8 cellular contexts compared by ENCODE assay signal in genomic region chr12:66301944-66302826, GRCh38. TPM values are rescaled to one million over a fixed set of nuclear protein-coding genes. Genes with fewer than 3 reads are reported as not detected.
DNase-seq lines count a peak whose midpoint lies in the region; ATAC-seq and TF ChIP-seq lines count a peak whose summit lies in the region.

HELB (plus strand) TSS chr12:66302493; CDS start chr12:66302604, 111 bp downstream.

- DNase-seq in CD4-positive, alpha-beta memory T cell: peak; percentile 86 to 94 (median 87)
- DNase-seq in HK-2 (ENCODE audit: unreplicated experiment): peak; percentile 97
- DNase-seq in NCI-H82 treated with DMSO at 0.1 percent for 48 hours (lab: John Stamatoyannopoulos, UW; ENCODE audit: unreplicated experiment): peak; percentile 90
- DNase-seq in activated CD4-positive, alpha-beta T cell treated with anti-CD3 and anti-CD28 coated beads, Interleukin-2, amount 50 U/mL, for 48 hours: peak; percentile 99
- peak; percentile 37 to 97 (median 93) for DNase-seq in dorsolateral prefrontal cortex
- DNase-seq in stimulated activated CD4-positive, alpha-beta T cell treated with anti-CD3 and anti-CD28 coated beads, Interleukin-4, amount 100 ng/mL, for 1 hour: peak; percentile 98

- no peaks in the 10 kb centered on the region for H3K27me3 Mint-ChIP-seq in CD4-positive, alpha-beta memory T cell

- POLR2A ChIA-PET in CD4-positive, alpha-beta memory T cell (lab: Charles Lee; ENCODE audit: partially characterized antibody): interaction anchor here (0.5 to 4.7 kb wide), 22 partner anchors 9 to 1971 kb away, joined by 3 to 144 read pairs (median 6); partner anchors contain the start of genes CAND1, LEMD3, LLPH and TMBIM4

- under 1% methylated on average over 45 of the region's 45 CpGs for WGBS in liver

- peak in 1 of 2 donors; percentile 36 for TF ChIP-seq RAD21 in liver (IDR thresholded peaks at IDR 0.05)

- H3K4me1 Mint-ChIP-seq in CD4-positive, alpha-beta memory T cell: peaks cover 30 to 62% (median 36%) of the 10 kb centered on the region in 4 donors

- H3K36me3 Mint-ChIP-seq in CD4-positive, alpha-beta memory T cell: peaks cover 22 to 43% of the 10 kb centered on the region in 2 donors

- peak within 1 kb of the TSS; percentile 66 to 95 for H3K4me3 ChIP-seq in CD4-positive, alpha-beta memory T cell (ENCODE audit: low read length in 2 of 2)
- H3K4me3 ChIP-seq in dorsolateral prefrontal cortex (peak within 1 kb of the TSS; percentile 53 to 91 (median 79)), liver (ENCODE audit: low read depth in 1 of 3, low read length in 3 of 3) (peak within 1 kb of the TSS; percentile 62 to 97 (median 90))

- CTCF ChIA-PET in CD4-positive, alpha-beta memory T cell (lab: Charles Lee; ENCODE audit: partially characterized antibody): interaction anchor here (0.6 to 5.7 kb wide), 12 partner anchors 9 to 1363 kb away, joined by 3 to 54 read pairs (median 4); no protein-coding TSS in a partner anchor

- no peaks in the 10 kb centered on the region for H3K27me3 ChIP-seq in CD4-positive, alpha-beta memory T cell (ENCODE audit: insufficient read depth, low read length)
- no peaks in the 10 kb centered on the region for H3K27me3 ChIP-seq in dorsolateral prefrontal cortex
- no peaks in the 10 kb centered on the region for H3K27me3 ChIP-seq in liver (ENCODE audit: control insufficient read depth in 4 of 4, insufficient read depth in 4 of 4, low read length in 3 of 4)

- no peaks in the 10 kb centered on the region for H3K9me3 ChIP-seq in CD4-positive, alpha-beta memory T cell (ENCODE audit: control insufficient read depth in 1 of 2, low read length in 2 of 2)
- H3K9me3 ChIP-seq in liver (ENCODE audit: control insufficient read depth in 4 of 4, low read length in 3 of 4): no peaks in the 10 kb centered on the region

- peak within 1 kb of the TSS; percentile 87 to 100 (median 98) for H3K4me3 Mint-ChIP-seq in CD4-positive, alpha-beta memory T cell

- peak within 1 kb of the TSS; percentile 96 to 99 (median 98) for H3K27ac Mint-ChIP-seq in CD4-positive, alpha-beta memory T cell

- TF ChIP-seq CTCF in dorsolateral prefrontal cortex (IDR thresholded peaks at IDR 0.05 in 54 of 56, conservative IDR thresholded peaks at IDR 0.05 in 2 of 56; ENCODE audit: low read depth in 1 of 56, partially characterized antibody in 56 of 56) (peak in 5 of 56 donors; percentile 2 to 24 (median 9)), liver (IDR thresholded peaks at IDR 0.05; ENCODE audit: low read depth, low read length, missing input control) (peak; percentile 11)

- H3K9me3 Mint-ChIP-seq in CD4-positive, alpha-beta memory T cell: peaks cover 0 to 2% (median 0%) of the 10 kb centered on the region in 8 donors

- H3K36me3 ChIP-seq in CD4-positive, alpha-beta memory T cell (ENCODE audit: insufficient read depth, low read length): peaks cover 18% of the 10 kb centered on the region
- H3K36me3 ChIP-seq in liver (ENCODE audit: control insufficient read depth in 4 of 4, insufficient read depth in 3 of 4, low read depth in 1 of 4, low read length in 3 of 4): peaks cover 0 to 5% (median 0%) of the 10 kb centered on the region in 4 donors

- peaks cover 45% of the 10 kb centered on the region for H3K4me1 ChIP-seq in CD4-positive, alpha-beta memory T cell (ENCODE audit: insufficient read depth, low read length)
- peaks cover 2 to 12% (median 3%) of the 10 kb centered on the region in 4 donors for H3K4me1 ChIP-seq in liver (ENCODE audit: control insufficient read depth in 4 of 4, insufficient read depth in 4 of 4, low read length in 3 of 4)

- peak; percentile 93 for ATAC-seq in GM19455 (IDR thresholded peaks at IDR 0.05; ENCODE audit: unreplicated experiment)

- intact Hi-C loops in CD4-positive, alpha-beta memory T cell (cut with micrococcal nuclease): loop anchor here (1.0 to 10.0 kb wide), 5 partner anchors 14 to 1897 kb away; partner anchors contain the start of genes TMBIM4 and XPOT
- intact Hi-C loops in dorsolateral prefrontal cortex (cut with DNase I): loop anchor here in 1 of 2 donors (10.0 kb wide), 1 partner anchor 137 kb away; the partner anchor contains the start of gene TMBIM4

- H3K9ac ChIP-seq in liver (ENCODE audit: low read depth in 1 of 2, low read length in 2 of 2): peak within 1 kb of the TSS; percentile 40 to 90

- peak within 1 kb of the TSS; percentile 94 for H3K27ac ChIP-seq in CD4-positive, alpha-beta memory T cell (ENCODE audit: low read depth, low read length)
- peak within 1 kb of the TSS in 50 of 59 donors; percentile 16 to 87 (median 64) for H3K27ac ChIP-seq in dorsolateral prefrontal cortex
- H3K27ac ChIP-seq in liver (ENCODE audit: low read depth in 1 of 2, low read length in 2 of 2): peak within 1 kb of the TSS; percentile 80 to 81

TF ChIP-seq in liver, 16 proteins besides CTCF, POLR2A, EP300 and RAD21:
- TF ChIP-seq JUND (IDR thresholded peaks at IDR 0.05) (no peak), ZBTB33 (IDR thresholded peaks at IDR 0.05) (peak; percentile 81), HNF4A (conservative IDR thresholded peaks at IDR 0.05) (peak; percentile 4 to 40), GABPA (IDR thresholded peaks at IDR 0.05 in 1 of 2, conservative IDR thresholded peaks at IDR 0.05 in 1 of 2) (peak; percentile 29 to 88), EGR1 (IDR thresholded peaks at IDR 0.05; ENCODE audit: low read depth in 2 of 2) (peak in 1 of 2 donors; percentile 81), YY1 (IDR thresholded peaks at IDR 0.05) (peak; percentile 88), SP1 (IDR thresholded peaks at IDR 0.05) (peak; percentile 81), FOXA1 (IDR thresholded peaks at IDR 0.05) (peak; percentile 37), FOXA2 (IDR thresholded peaks at IDR 0.05) (no peak), MAX (IDR thresholded peaks at IDR 0.05) (peak; percentile 97), TAF1 (conservative IDR thresholded peaks at IDR 0.05) (peak; percentile 64), RXRA (IDR thresholded peaks at IDR 0.05) (peak; percentile 79 to 81)
- TF ChIP-seq, protein P1, sequence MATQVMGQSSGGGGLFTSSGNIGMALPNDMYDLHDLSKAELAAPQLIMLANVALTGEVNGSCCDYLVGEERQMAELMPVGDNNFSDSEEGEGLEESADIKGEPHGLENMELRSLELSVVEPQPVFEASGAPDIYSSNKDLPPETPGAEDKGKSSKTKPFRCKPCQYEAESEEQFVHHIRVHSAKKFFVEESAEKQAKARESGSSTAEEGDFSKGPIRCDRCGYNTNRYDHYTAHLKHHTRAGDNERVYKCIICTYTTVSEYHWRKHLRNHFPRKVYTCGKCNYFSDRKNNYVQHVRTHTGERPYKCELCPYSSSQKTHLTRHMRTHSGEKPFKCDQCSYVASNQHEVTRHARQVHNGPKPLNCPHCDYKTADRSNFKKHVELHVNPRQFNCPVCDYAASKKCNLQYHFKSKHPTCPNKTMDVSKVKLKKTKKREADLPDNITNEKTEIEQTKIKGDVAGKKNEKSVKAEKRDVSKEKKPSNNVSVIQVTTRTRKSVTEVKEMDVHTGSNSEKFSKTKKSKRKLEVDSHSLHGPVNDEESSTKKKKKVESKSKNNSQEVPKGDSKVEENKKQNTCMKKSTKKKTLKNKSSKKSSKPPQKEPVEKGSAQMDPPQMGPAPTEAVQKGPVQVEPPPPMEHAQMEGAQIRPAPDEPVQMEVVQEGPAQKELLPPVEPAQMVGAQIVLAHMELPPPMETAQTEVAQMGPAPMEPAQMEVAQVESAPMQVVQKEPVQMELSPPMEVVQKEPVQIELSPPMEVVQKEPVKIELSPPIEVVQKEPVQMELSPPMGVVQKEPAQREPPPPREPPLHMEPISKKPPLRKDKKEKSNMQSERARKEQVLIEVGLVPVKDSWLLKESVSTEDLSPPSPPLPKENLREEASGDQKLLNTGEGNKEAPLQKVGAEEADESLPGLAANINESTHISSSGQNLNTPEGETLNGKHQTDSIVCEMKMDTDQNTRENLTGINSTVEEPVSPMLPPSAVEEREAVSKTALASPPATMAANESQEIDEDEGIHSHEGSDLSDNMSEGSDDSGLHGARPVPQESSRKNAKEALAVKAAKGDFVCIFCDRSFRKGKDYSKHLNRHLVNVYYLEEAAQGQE (IDR thresholded peaks at IDR 0.05): peak; percentile 53
- TF ChIP-seq, protein P2, sequence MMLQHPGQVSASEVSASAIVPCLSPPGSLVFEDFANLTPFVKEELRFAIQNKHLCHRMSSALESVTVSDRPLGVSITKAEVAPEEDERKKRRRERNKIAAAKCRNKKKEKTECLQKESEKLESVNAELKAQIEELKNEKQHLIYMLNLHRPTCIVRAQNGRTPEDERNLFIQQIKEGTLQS (IDR thresholded peaks at IDR 0.05): no peak

RNA-seq across cellular contexts. Expression of gene HELB, which starts in this region (rescaled TPM):
- total RNA-seq in CD4-positive, alpha-beta memory T cell: 10 to 100 TPM; 64.9 to 69.0 TPM
- 10 to 100 TPM; 20.2 to 34.1 TPM for polyA plus RNA-seq in CD4-positive, alpha-beta memory T cell
- 10 to 100 TPM in 1 of 120 experiments, 1 to 10 TPM in 119; 1.2 to 14.2 (median 3.5) TPM for total RNA-seq in dorsolateral prefrontal cortex
- 1 to 10 TPM; 4.3 to 8.0 TPM for total RNA-seq in liver
- polyA plus RNA-seq in liver: 1 to 10 TPM in 1 of 2 donors, under 1 TPM in 1; 0.18 to 1.6 TPM

Comparison
In these comparisons a context has a peak if more than half of its experiments do, and no peak if none do; other contexts are left out.
1. Peak in every context shown above with its lines: DNase-seq, ATAC-seq, H3K4me3 ChIP-seq and H3K27ac ChIP-seq.
2. RNA of gene HELB (total RNA-seq): 64.9 to 69.0 TPM in CD4-positive, alpha-beta memory T cell; 4.3 to 8.0 TPM in liver and 1.2 to 14.2 TPM in dorsolateral prefrontal cortex; every median in the first group is over 4 times any median in the second.
3. RNA of gene HELB (polyA plus RNA-seq): 20.2 to 34.1 TPM in CD4-positive, alpha-beta memory T cell; 0.18 to 1.6 TPM in liver; every median in the first group is over 4 times any median in the second.